Comparison of ENCODE assay signal across 11 cellular contexts in the genomic region with DNA sequence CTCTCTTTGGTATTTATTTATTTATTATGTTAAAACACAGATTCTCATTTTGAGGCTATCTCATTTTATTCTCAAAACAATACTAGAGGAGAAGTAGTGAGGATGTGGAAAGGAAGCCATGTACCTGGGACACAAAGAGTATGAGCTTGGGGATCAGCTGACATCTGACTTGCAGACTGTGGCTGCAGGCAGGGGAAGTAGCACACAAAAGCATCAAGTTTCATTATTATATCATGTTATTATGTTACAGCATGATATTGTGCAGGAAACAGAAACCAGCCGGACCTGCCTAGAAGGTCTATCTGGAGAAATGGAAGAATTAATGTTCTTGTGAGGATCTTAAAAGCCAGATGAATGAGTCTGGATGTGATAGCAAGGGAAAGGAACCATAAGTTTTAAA.
DNase-seq lines count a peak whose midpoint lies in the region; ATAC-seq and TF ChIP-seq lines count a peak whose summit lies in the region.
"Had no signal": no experiment of that assay in that cellular context is flagged by ENCODE, and none has a peak within 500 bp of the region (broad histone marks: within the 10 kb centered on the region; RNA-seq: fewer than 3 reads in every experiment).

No MANE protein-coding gene starts in this region.

- H3F3A ChIP-seq in GM23338 (replicated peaks; ENCODE audit: low read depth) = no peaks in the 10 kb centered on the region

- H3K4me1 ChIP-seq in GM23338 (ENCODE audit: insufficient read depth) = peaks cover 20% of the 10 kb centered on the region

- H3K9me3 Mint-ChIP-seq in GM23338 (peaks cover 8% of the 10 kb centered on the region; the same call in 1 of the 3 replicates), memory B cell (peaks cover 3% of the 10 kb centered on the region)

- no peak overlapping the region for H3K4me3 ChIP-seq in GM23338

- H3K27ac Mint-ChIP-seq in GM23338 = peak overlapping the region; percentile 40; the same call in 1 of the 2 replicates
- no peak overlapping the region for H3K27ac Mint-ChIP-seq in memory B cell
- H3K27ac Mint-ChIP-seq: activated naive CD8-positive, alpha-beta T cell had no signal

- no peaks in the 10 kb centered on the region for H4K20me1 ChIP-seq in GM23338 (replicated peaks; ENCODE audit: insufficient read depth)

- peak overlapping the region; percentile 48; the same call in 1 of the 2 replicates for H2AFZ ChIP-seq in GM23338

- H3K36me3 ChIP-seq in GM23338 (ENCODE audit: insufficient read depth) = no peaks in the 10 kb centered on the region

- ATAC-seq in GM19043 (IDR thresholded peaks at IDR 0.05; ENCODE audit: low read depth, unreplicated experiment) (peak; percentile 83), GM23338 (no peak), HG03571 (IDR thresholded peaks at IDR 0.05; ENCODE audit: unreplicated experiment) (peak; percentile 75), memory B cell (ENCODE audit: low read depth) (peak; percentile 43)

- H3K27me3 Mint-ChIP-seq in GM23338 (ENCODE audit: insufficient read depth, low read depth, poor library complexity) (no peaks in the 10 kb centered on the region), memory B cell (no peaks in the 10 kb centered on the region)
- H3K27me3 Mint-ChIP-seq: activated naive CD8-positive, alpha-beta T cell had no signal

- H3K9me2 ChIP-seq in GM23338 (ENCODE audit: insufficient read depth) = no peaks in the 10 kb centered on the region

- peaks cover 16% of the 10 kb centered on the region for H3K4me1 Mint-ChIP-seq in GM23338
- peaks cover 25% of the 10 kb centered on the region for H3K4me1 Mint-ChIP-seq in memory B cell

- DNase-seq in GM23338 (ENCODE audit: low spot score) (no peak), memory B cell (ENCODE audit: low spot score in 2 of 2) (no peak), NCI-H345 treated with DMSO at 0.1 percent for 48 hours (lab: John Stamatoyannopoulos, UW; ENCODE audit: unreplicated experiment) (no peak), NCI-H2227 treated with DMSO at 0.1 percent for 48 hours (lab: John Stamatoyannopoulos, UW) (no peak)
- DNase-seq in activated CD4-positive, alpha-beta T cell treated with anti-CD3 and anti-CD28 coated beads, Interleukin-2, amount 50 U/mL, for 48 hours = no peak
- DNase-seq: NCI-H2171 had no signal

- H3K36me3 Mint-ChIP-seq in GM23338 (ENCODE audit: low read depth) = peaks cover 7% of the 10 kb centered on the region; the same call in 1 of the 3 replicates
- H3K36me3 Mint-ChIP-seq in memory B cell = peaks cover 11% of the 10 kb centered on the region

- H3K4me2 ChIP-seq in GM23338 = peak overlapping the region; percentile 65

- no peak for TF ChIP-seq CTCF in GM23338 (conservative IDR thresholded peaks at IDR 0.05; ENCODE audit: low read depth in 2 of 2)

- H3K27ac ChIP-seq in GM23338 (ENCODE audit: low read depth) = no peak overlapping the region
- H3K27ac ChIP-seq: epithelial cell of prostate, VCaP had no signal

- no peaks in the 10 kb centered on the region for H3K79me2 ChIP-seq in GM23338 (replicated peaks; ENCODE audit: insufficient read depth)

- no peak overlapping the region for H3K4me3 Mint-ChIP-seq in GM23338
- H3K4me3 Mint-ChIP-seq in memory B cell = no peak overlapping the region
- H3K4me3 Mint-ChIP-seq: activated naive CD8-positive, alpha-beta T cell had no signal

- H3K27me3 ChIP-seq in GM23338 (ENCODE audit: insufficient read depth) = no peaks in the 10 kb centered on the region

TF ChIP-seq in GM23338, 12 proteins besides CTCF, POLR2A, EP300 and RAD21:
- TF ChIP-seq STAT1 (IDR thresholded peaks at IDR 0.05; ENCODE audit: unreplicated experiment) (no peak), EZH2phosphoT487 (IDR thresholded peaks at IDR 0.05; ENCODE audit: unreplicated experiment) (no peak), NANOG (IDR thresholded peaks at IDR 0.05; ENCODE audit: borderline replicate concordance) (no peak)
